In genomic region chr21:43803558-43804300, GRCh38 we compare ENCODE assay signal across 27 cellular contexts. TPM values are rescaled to one million over a fixed set of nuclear protein-coding genes. Genes with fewer than 3 reads are reported as not detected.
DNase-seq lines count a peak whose midpoint lies in the region; ATAC-seq, FAIRE-seq and TF ChIP-seq lines count a peak whose summit lies in the region.
"Had no signal": no experiment of that assay in that cellular context is flagged by ENCODE, and none has a peak within 500 bp of the region (broad histone marks: within the 10 kb centered on the region; RNA-seq: fewer than 3 reads in every experiment).

No MANE protein-coding gene starts in this region.

- RAD21 ChIA-PET in HCT116 (lab: Charles Lee; ENCODE audit: low non-redundant PET in 1 of 2, low total read pairs in 2 of 2, uncharacterized antibody in 2 of 2, unreplicated experiment in 2 of 2): no interaction called here

- no peaks in the 10 kb centered on the region for H4K20me1 ChIP-seq in HCT116 (ENCODE audit: insufficient read depth)
- peaks cover 5% of the 10 kb centered on the region; the same call in 1 of the 2 replicates for H4K20me1 ChIP-seq in K562 (replicated peaks; ENCODE audit: control insufficient read depth, insufficient read depth, low read length)

- POLR2A ChIA-PET in activated naive CD8-positive, alpha-beta T cell treated with anti-CD3 and anti-CD28 coated beads, Interleukin-2, amount 10 ng/mL, durations not matched to agents 7 days and 5 days (lab: Charles Lee): no interaction called here
- POLR2A ChIA-PET in HCT116 (lab: Charles Lee) (no interaction called here), K562 (lab: Yijun Ruan, JAX) (interaction anchor here (0.7 to 1.6 kb wide), 3 partner anchors 10 to 15 kb away, joined by 4 to 6 read pairs (median 5); no protein-coding TSS in a partner anchor)

- H3K4me2 ChIP-seq in HCT116 (ENCODE audit: low read length): no peak overlapping the region
- H3K4me2 ChIP-seq in K562 (ENCODE audit: insufficient read depth, low read length): no peak overlapping the region

- no peaks in the 10 kb centered on the region for H3K9me3 Mint-ChIP-seq in activated naive CD8-positive, alpha-beta T cell treated with anti-CD3 and anti-CD28 coated beads, Interleukin-2, amount 10 ng/mL, durations not matched to agents 7 days and 5 days
- no peaks in the 10 kb centered on the region for H3K9me3 Mint-ChIP-seq in activated naive CD8-positive, alpha-beta T cell treated with anti-CD3 and anti-CD28 coated beads for 36 hours
- H3K9me3 Mint-ChIP-seq in stimulated activated effector memory CD8-positive, alpha-beta T cell treated with anti-CD3 and anti-CD28 coated beads, Interleukin-12 subunit alpha, Interleukin-12 subunit beta, amount 100 ng/mL, for 72 hours: no peaks in the 10 kb centered on the region
- H3K9me3 Mint-ChIP-seq: activated CD4-positive, alpha-beta memory T cell treated with anti-CD3 and anti-CD28 coated beads for 36 hours; activated naive CD4-positive, alpha-beta T cell treated with anti-CD3 and anti-CD28 coated beads, Interleukin-2, amount 50 U/mL, for 24 hours; activated T-helper 17 cell treated with anti-CD3 and anti-CD28 coated beads, Interleukin-2, amount 50 U/mL, for 72 hours; CD8-positive, alpha-beta T cell; nephron had no signal

- H3K4me1 Mint-ChIP-seq in activated naive CD8-positive, alpha-beta T cell treated with anti-CD3 and anti-CD28 coated beads, Interleukin-2, amount 10 ng/mL, durations not matched to agents 7 days and 5 days: no peaks in the 10 kb centered on the region
- H3K4me1 Mint-ChIP-seq in activated naive CD8-positive, alpha-beta T cell treated with anti-CD3 and anti-CD28 coated beads for 36 hours: peaks cover 8% of the 10 kb centered on the region
- no peaks in the 10 kb centered on the region for H3K4me1 Mint-ChIP-seq in stimulated activated effector memory CD8-positive, alpha-beta T cell treated with anti-CD3 and anti-CD28 coated beads, Interleukin-12 subunit alpha, Interleukin-12 subunit beta, amount 100 ng/mL, for 72 hours
- H3K4me1 Mint-ChIP-seq: activated naive CD4-positive, alpha-beta T cell treated with anti-CD3 and anti-CD28 coated beads, Interleukin-2, amount 50 U/mL, for 24 hours; nephron had no signal

- H3K27ac ChIP-seq in HCT116 (ENCODE audit: low read depth, low read length): no peak overlapping the region
- H3K27ac ChIP-seq in K562 (ENCODE audit: extremely low read depth, low read depth, low read length): no peak overlapping the region
- no peak overlapping the region for H3K27ac ChIP-seq in foreskin keratinocyte
- H3K27ac ChIP-seq: suprapubic skin had no signal

- no peak for TF ChIP-seq CTCF in HCT116 (IDR thresholded peaks at IDR 0.05 in 2 of 3, conservative IDR thresholded peaks at IDR 0.05 in 1 of 3; ENCODE audit: borderline replicate concordance in 1 of 3, insufficient read depth in 1 of 3, low read depth in 2 of 3, low read length in 2 of 3)
- no peak for TF ChIP-seq CTCF in K562 (IDR thresholded peaks at IDR 0.05 in 2 of 3, conservative IDR thresholded peaks at IDR 0.05 in 1 of 3; ENCODE audit: insufficient read depth in 2 of 3, low read depth in 1 of 3, low read length in 3 of 3)
- no peak for TF ChIP-seq CTCF in foreskin keratinocyte (conservative IDR thresholded peaks at IDR 0.05)

- no peaks in the 10 kb centered on the region for H3K27me3 Mint-ChIP-seq in activated naive CD8-positive, alpha-beta T cell treated with anti-CD3 and anti-CD28 coated beads, Interleukin-2, amount 10 ng/mL, durations not matched to agents 7 days and 5 days
- no peaks in the 10 kb centered on the region for H3K27me3 Mint-ChIP-seq in activated naive CD8-positive, alpha-beta T cell treated with anti-CD3 and anti-CD28 coated beads for 36 hours
- H3K27me3 Mint-ChIP-seq: activated CD4-positive, alpha-beta memory T cell treated with anti-CD3 and anti-CD28 coated beads for 36 hours; activated naive CD4-positive, alpha-beta T cell treated with anti-CD3 and anti-CD28 coated beads, Interleukin-2, amount 50 U/mL, for 24 hours; activated T-helper 17 cell treated with anti-CD3 and anti-CD28 coated beads, Interleukin-2, amount 50 U/mL, for 72 hours; T-helper 17 cell had no signal

- peaks cover 4% of the 10 kb centered on the region for H3K9me1 ChIP-seq in K562 (ENCODE audit: control insufficient read depth, insufficient read depth, low read length)

- H3K4me3 Mint-ChIP-seq in activated naive CD8-positive, alpha-beta T cell treated with anti-CD3 and anti-CD28 coated beads, Interleukin-2, amount 10 ng/mL, durations not matched to agents 7 days and 5 days: no peak overlapping the region
- no peak overlapping the region for H3K4me3 Mint-ChIP-seq in activated naive CD8-positive, alpha-beta T cell treated with anti-CD3 and anti-CD28 coated beads for 36 hours
- no peak overlapping the region for H3K4me3 Mint-ChIP-seq in stimulated activated effector memory CD8-positive, alpha-beta T cell treated with anti-CD3 and anti-CD28 coated beads, Interleukin-12 subunit alpha, Interleukin-12 subunit beta, amount 100 ng/mL, for 72 hours
- H3K4me3 Mint-ChIP-seq: activated CD4-positive, alpha-beta memory T cell treated with anti-CD3 and anti-CD28 coated beads for 36 hours; activated naive CD4-positive, alpha-beta T cell treated with anti-CD3 and anti-CD28 coated beads, Interleukin-2, amount 50 U/mL, for 24 hours; activated T-helper 17 cell treated with anti-CD3 and anti-CD28 coated beads, Interleukin-2, amount 50 U/mL, for 72 hours; CD8-positive, alpha-beta T cell; nephron; T-helper 17 cell had no signal

- H3K4me1 ChIP-seq in HCT116 (ENCODE audit: control insufficient read depth in 1 of 2, insufficient read depth in 2 of 2, low read length in 2 of 2) (no peaks in the 10 kb centered on the region), K562 (replicated peaks in 1 of 2; ENCODE audit: control insufficient read depth in 2 of 2, insufficient read depth in 2 of 2, low read length in 2 of 2) (peaks cover 10 to 62% of the 10 kb centered on the region in 2 experiments; a peak in 4 of 5 replicates), foreskin keratinocyte (no peaks in the 10 kb centered on the region)
- H3K4me1 ChIP-seq: HAP-1 had no signal

- no peaks in the 10 kb centered on the region for H3K9me3 ChIP-seq in HCT116 (ENCODE audit: control insufficient read depth in 1 of 2, insufficient read depth in 1 of 2, low read depth in 1 of 2, low read length in 2 of 2)
- H3K9me3 ChIP-seq in K562 (replicated peaks; ENCODE audit: control insufficient read depth, insufficient read depth, low read depth, low read length): no peaks in the 10 kb centered on the region
- H3K9me3 ChIP-seq: HAP-1, heart right ventricle, suprapubic skin, upper lobe of left lung had no signal

- no peak for ATAC-seq in activated naive CD8-positive, alpha-beta T cell treated with anti-CD3 and anti-CD28 coated beads, Interleukin-2, amount 10 ng/mL, durations not matched to agents 7 days and 5 days (ENCODE audit: low read depth)
- ATAC-seq in HCT116 (no peak), K562 (no peak), foreskin keratinocyte (no peak)
- no peak for ATAC-seq in stimulated activated effector memory CD8-positive, alpha-beta T cell treated with anti-CD3 and anti-CD28 coated beads, Interleukin-12 subunit alpha, Interleukin-12 subunit beta, amount 100 ng/mL, for 72 hours
- ATAC-seq: activated T-helper 17 cell treated with anti-CD3 and anti-CD28 coated beads, Interleukin-2, amount 50 U/mL, for 72 hours; CD8-positive, alpha-beta T cell; T-helper 17 cell had no signal

- CTCF ChIA-PET in HCT116 (lab: Charles Lee): no interaction called here
- CTCF ChIA-PET in K562 (lab: Yijun Ruan, JAX; ENCODE audit: low intra/inter-chr PET ratio): no interaction called here

- WGBS in K562 (ENCODE audit: insufficient coverage, low coverage, missing lambda C conversion rate): 94% methylated on average over 29 of the region's 33 CpGs

- H3K9ac ChIP-seq in HCT116 (ENCODE audit: low read length): no peak overlapping the region
- H3K9ac ChIP-seq in K562 (ENCODE audit: insufficient read depth in 1 of 2, low read depth in 2 of 2, low read length in 2 of 2): peak overlapping the region in 1 of 2 experiments; percentile 77; a peak in 1 of 4 replicates

- no peak for TF ChIP-seq POLR2A in HCT116 (IDR thresholded peaks at IDR 0.05; ENCODE audit: borderline replicate concordance, extremely low read depth, insufficient read depth, insufficient read length)
- TF ChIP-seq POLR2A in K562 (conservative IDR thresholded peaks at IDR 0.05): peak; percentile 7; the same call in 1 of the 2 replicates
- no peak for TF ChIP-seq POLR2A in GM12892 (IDR thresholded peaks at IDR 0.05; ENCODE audit: low read depth, low read length)

- H3K79me2 ChIP-seq in HCT116 (ENCODE audit: insufficient read depth, low read length) (no peaks in the 10 kb centered on the region; the same call in 1 of the 2 replicates), K562 (ENCODE audit: control insufficient read depth, insufficient read depth, low read length) (no peaks in the 10 kb centered on the region)

- no peaks in the 10 kb centered on the region for H3K27me3 ChIP-seq in HCT116 (ENCODE audit: insufficient read depth, low read length)
- no peaks in the 10 kb centered on the region for H3K27me3 ChIP-seq in K562 (ENCODE audit: control insufficient read depth in 2 of 2, insufficient read depth in 2 of 2, low read length in 2 of 2)
- H3K27me3 ChIP-seq in foreskin keratinocyte: no peaks in the 10 kb centered on the region
- H3K27me3 ChIP-seq: heart right ventricle, suprapubic skin, upper lobe of left lung had no signal

- no peak for DNase-seq in activated naive CD8-positive, alpha-beta T cell treated with anti-CD3 and anti-CD28 coated beads, Interleukin-2, amount 10 ng/mL, durations not matched to agents 7 days and 5 days
- DNase-seq in activated naive CD8-positive, alpha-beta T cell treated with anti-CD3 and anti-CD28 coated beads for 36 hours: no peak
- no peak for DNase-seq in HCT116 (ENCODE audit: low read depth, low spot score)
- DNase-seq in K562 (ENCODE audit: extremely low read depth in 1 of 4, low spot score in 3 of 4): no peak
- no peak for DNase-seq in stimulated activated effector memory CD8-positive, alpha-beta T cell treated with anti-CD3 and anti-CD28 coated beads, Interleukin-12 subunit alpha, Interleukin-12 subunit beta, amount 100 ng/mL, for 72 hours (ENCODE audit: low spot score in 2 of 2)
- DNase-seq in foreskin keratinocyte: no peak
- DNase-seq in GM12892 (ENCODE audit: insufficient read length): no peak
- no peak for DNase-seq in HT-29 (ENCODE audit: low spot score)
- DNase-seq: activated CD4-positive, alpha-beta memory T cell treated with anti-CD3 and anti-CD28 coated beads for 36 hours; activated CD4-positive, alpha-beta T cell treated with anti-CD3 and anti-CD28 coated beads for 1 hour; activated CD8-positive, alpha-beta memory T cell treated with anti-CD3 and anti-CD28 coated beads, Interleukin-2, amount 50 U/mL, for 48 hours; CD8-positive, alpha-beta T cell; DMS153; heart right ventricle; NCI-H1092 treated with DMSO at 0.1 percent for 48 hours; NCI-H1694 treated with DMSO at 0.1 percent for 48 hours; SHP77; stimulated activated naive CD4-positive, alpha-beta T cell treated with Interleukin-2 at 50 U/mL for 16 hours; T-helper 17 cell had no signal

- BruUV-seq in HCT116 (replicated peaks; lab: Mats Ljungman, UMichigan): TSS peak; percentile 12
- BruUV-seq in K562 (replicated peaks; lab: Mats Ljungman, UMichigan): TSS peak; percentile 38

- peaks cover 5% of the 10 kb centered on the region for H3K36me3 Mint-ChIP-seq in activated naive CD8-positive, alpha-beta T cell treated with anti-CD3 and anti-CD28 coated beads, Interleukin-2, amount 10 ng/mL, durations not matched to agents 7 days and 5 days
- H3K36me3 Mint-ChIP-seq in activated naive CD8-positive, alpha-beta T cell treated with anti-CD3 and anti-CD28 coated beads for 36 hours: peaks cover 3% of the 10 kb centered on the region
- peaks cover 76% of the 10 kb centered on the region for H3K36me3 Mint-ChIP-seq in stimulated activated effector memory CD8-positive, alpha-beta T cell treated with anti-CD3 and anti-CD28 coated beads, Interleukin-12 subunit alpha, Interleukin-12 subunit beta, amount 100 ng/mL, for 72 hours

- H2AFZ ChIP-seq in HCT116 (ENCODE audit: low read depth, low read length, poor library complexity, severe bottlenecking) (no peak overlapping the region), K562 (ENCODE audit: low read depth, low read length) (no peak overlapping the region)

- H3K36me3 ChIP-seq in HCT116 (ENCODE audit: control insufficient read depth in 1 of 2, insufficient read depth in 2 of 2, low read length in 2 of 2): peaks cover 26 to 45% of the 10 kb centered on the region in 2 experiments
- H3K36me3 ChIP-seq in K562 (ENCODE audit: control insufficient read depth, insufficient read depth, low read length): peaks cover 79% of the 10 kb centered on the region; the same call in 2 of the 3 replicates

- no peak for TF ChIP-seq EP300 in K562 (IDR thresholded peaks at IDR 0.05; ENCODE audit: low read length)

- H3K4me3 ChIP-seq in HCT116 (replicated peaks in 1 of 2; ENCODE audit: low read depth in 1 of 2, low read length in 2 of 2) (no peak overlapping the region), K562 (no peak overlapping the region)
- H3K4me3 ChIP-seq: HAP-1, heart right ventricle, lung, suprapubic skin, upper lobe of left lung had no signal

- no peaks in the 10 kb centered on the region for H3K9me2 ChIP-seq in HCT116 (ENCODE audit: insufficient read depth)

- intact Hi-C loops in HCT116 (cut with micrococcal nuclease): no loop called here
- intact Hi-C loops in K562 (cut with micrococcal nuclease): no loop called here

- TF ChIP-seq RAD21 in HCT116 (IDR thresholded peaks at IDR 0.05; ENCODE audit: low read depth) (no peak), K562 (CRISPR knock-in tag; conservative IDR thresholded peaks at IDR 0.05 in 1 of 2, IDR thresholded peaks at IDR 0.05 in 1 of 2) (no peak)

- FAIRE-seq in K562 (lab: Jason Lieb, UNC): no peak
- no peak for FAIRE-seq in GM12892 (lab: Jason Lieb, UNC)
- FAIRE-seq: frontal cortex had no signal

- in situ Hi-C loops in K562 (cut with MboI): no loop called here

- H3K27ac Mint-ChIP-seq in activated naive CD8-positive, alpha-beta T cell treated with anti-CD3 and anti-CD28 coated beads, Interleukin-2, amount 10 ng/mL, durations not matched to agents 7 days and 5 days: peak overlapping the region; percentile 30
- H3K27ac Mint-ChIP-seq in activated naive CD8-positive, alpha-beta T cell treated with anti-CD3 and anti-CD28 coated beads for 36 hours: no peak overlapping the region
- H3K27ac Mint-ChIP-seq in stimulated activated effector memory CD8-positive, alpha-beta T cell treated with anti-CD3 and anti-CD28 coated beads, Interleukin-12 subunit alpha, Interleukin-12 subunit beta, amount 100 ng/mL, for 72 hours: peak overlapping the region; percentile 63
- H3K27ac Mint-ChIP-seq: activated CD4-positive, alpha-beta memory T cell treated with anti-CD3 and anti-CD28 coated beads for 36 hours; activated T-helper 17 cell treated with anti-CD3 and anti-CD28 coated beads, Interleukin-2, amount 50 U/mL, for 72 hours; CD8-positive, alpha-beta T cell; nephron; T-helper 17 cell had no signal

RNA-seq across cellular contexts. Expression of gene RRP1, which starts 14.4 kb away (rescaled TPM):
- total RNA-seq in activated naive CD8-positive, alpha-beta T cell treated with anti-CD3 and anti-CD28 coated beads, Interleukin-2, amount 10 ng/mL, durations not matched to agents 7 days and 5 days: 10 to 100 TPM; 28.1 to 28.6 TPM
- 10 to 100 TPM; 89.4 to 90.7 TPM for total RNA-seq in activated naive CD8-positive, alpha-beta T cell treated with anti-CD3 and anti-CD28 coated beads for 36 hours
- total RNA-seq in HCT116 (2021; ENCODE audit: unreplicated experiment) (53.9 TPM), K562 (2014; rRNA removed) (68.6 and 84.3 TPM in 2 replicates), K562 (2014; rRNA removed; fragmentation: Illumina TruSeq; extraction: Trizol) (40.5 and 48.5 TPM in 2 replicates), K562 (2015; rRNA removed; fragmentation: Illumina TruSeq; extraction: Trizol) (51.6 and 52.9 TPM in 2 replicates), K562 (2021) (89.1 and 105 TPM in 2 replicates), foreskin keratinocyte (26.5 and 28.0 TPM in 2 replicates)
- polyA plus RNA-seq in HCT116 (2012): 33.9 and 34.2 TPM in 2 replicates
- 200 and 398 TPM in 2 replicates for total RNA-seq in K562 (2011; cell fraction: chromatin; rRNA removed; ENCODE audit: low replicate concordance)
- 176 and 196 TPM in 2 replicates for total RNA-seq in K562 (2011; cell fraction: nucleolus; rRNA removed)
- 186 and 220 TPM in 2 replicates for total RNA-seq in K562 (2011; cell fraction: nucleoplasm; rRNA removed)
- polyA plus RNA-seq in K562 (2011; rRNA removed) (38.0 and 47.3 TPM in 2 replicates), K562 (2014; fragmentation: Illumina TruSeq; extraction: Trizol) (79.7 and 97.5 TPM in 2 replicates), K562 (2014; fragmentation: Nextera tagmentation; extraction: Ambion mirVana) (1 to 10 TPM in 1 of 2 experiments, under 1 TPM in 1; 0.89 to 1.8 TPM), K562 (2014; rRNA removed) (60.2 and 64.7 TPM in 2 replicates), foreskin keratinocyte (31.8 and 37.0 TPM in 2 replicates)
- polyA plus RNA-seq in K562 (2011; cell fraction: cytosol; rRNA removed): 22.9 and 23.5 TPM in 2 replicates
- polyA plus RNA-seq in K562 (2011; cell fraction: nucleus; rRNA removed): 233 and 286 TPM in 2 replicates
- 35.6 and 62.2 TPM in 2 replicates for polyA plus RNA-seq in K562 (2012)
- 23.9 and 28.6 TPM in 2 replicates for polyA minus RNA-seq in K562 (2011; rRNA and poly(A)+ RNA removed)
- polyA minus RNA-seq in K562 (2011; cell fraction: cytosol; rRNA and poly(A)+ RNA removed): 20.8 and 22.0 TPM in 2 replicates
- polyA minus RNA-seq in K562 (2011; cell fraction: nucleus; rRNA and poly(A)+ RNA removed): 66.5 and 104 TPM in 2 replicates
- 26.7 TPM for polyA plus RNA-seq in GM12892 (2012; ENCODE audit: missing spikeins)
- total RNA-seq in HT-29 (2014; rRNA removed; shearing (Covaris generic)): 36.4 and 39.3 TPM in 2 replicates

RNA-seq across cellular contexts. Expression of gene CSTB, which starts 27.6 kb away (rescaled TPM):
- 10 to 100 TPM; 59.5 to 60.2 TPM for total RNA-seq in activated naive CD8-positive, alpha-beta T cell treated with anti-CD3 and anti-CD28 coated beads, Interleukin-2, amount 10 ng/mL, durations not matched to agents 7 days and 5 days
- total RNA-seq in activated naive CD8-positive, alpha-beta T cell treated with anti-CD3 and anti-CD28 coated beads for 36 hours: 10 to 100 TPM; 33.6 to 35.1 TPM
- total RNA-seq in HCT116 (2021; ENCODE audit: unreplicated experiment) (57.5 TPM), K562 (2014; rRNA removed) (23.1 and 29.0 TPM in 2 replicates), K562 (2014; rRNA removed; fragmentation: Illumina TruSeq; extraction: Trizol) (20.8 and 21.1 TPM in 2 replicates), K562 (2015; rRNA removed; fragmentation: Illumina TruSeq; extraction: Trizol) (31.7 and 34.9 TPM in 2 replicates), K562 (2021) (43.5 and 48.1 TPM in 2 replicates), foreskin keratinocyte (49.5 and 63.0 TPM in 2 replicates)
- polyA plus RNA-seq in HCT116 (2012): 114 and 120 TPM in 2 replicates
- total RNA-seq in K562 (2011; cell fraction: chromatin; rRNA removed; ENCODE audit: low replicate concordance): 10.6 and 21.9 TPM in 2 replicates
- total RNA-seq in K562 (2011; cell fraction: nucleolus; rRNA removed): 19.5 and 22.0 TPM in 2 replicates
- 18.3 and 24.3 TPM in 2 replicates for total RNA-seq in K562 (2011; cell fraction: nucleoplasm; rRNA removed)
- polyA plus RNA-seq in K562 (2011; rRNA removed) (46.6 and 58.0 TPM in 2 replicates), K562 (2014; fragmentation: Illumina TruSeq; extraction: Trizol) (64.2 and 79.8 TPM in 2 replicates), K562 (2014; fragmentation: Nextera tagmentation; extraction: Ambion mirVana) (10 to 100 TPM; 12.4 to 17.1 TPM), K562 (2014; rRNA removed) (65.0 and 67.8 TPM in 2 replicates), foreskin keratinocyte (123 and 183 TPM in 2 replicates)
- polyA plus RNA-seq in K562 (2011; cell fraction: cytosol; rRNA removed): 74.4 and 80.8 TPM in 2 replicates
- 36.5 and 43.3 TPM in 2 replicates for polyA plus RNA-seq in K562 (2011; cell fraction: nucleus; rRNA removed)
- polyA plus RNA-seq in K562 (2012): 76.9 and 118 TPM in 2 replicates
- polyA minus RNA-seq in K562 (2011; rRNA and poly(A)+ RNA removed): 33.5 and 37.4 TPM in 2 replicates
- 14.2 and 21.7 TPM in 2 replicates for polyA minus RNA-seq in K562 (2011; cell fraction: cytosol; rRNA and poly(A)+ RNA removed)
- 9.0 and 14.1 TPM in 2 replicates for polyA minus RNA-seq in K562 (2011; cell fraction: nucleus; rRNA and poly(A)+ RNA removed)
- polyA plus RNA-seq in GM12892 (2012; ENCODE audit: missing spikeins): 45.6 TPM
- 49.7 and 55.0 TPM in 2 replicates for total RNA-seq in HT-29 (2014; rRNA removed; shearing (Covaris generic))
